In genomic region chr4:96073446-96073845, GRCh38 we compare ENCODE assay signal across 21 cellular contexts.
A peak's percentile ranks its signal among the peaks of the same experiment; 100 is the strongest.
DNase-seq lines count a peak whose midpoint lies in the region; ATAC-seq and TF ChIP-seq lines count a peak whose summit lies in the region.
"Had no signal": no experiment of that assay in that cellular context is flagged by ENCODE, and none has a peak within 500 bp of the region (broad histone marks: within the 10 kb centered on the region; RNA-seq: fewer than 3 reads in every experiment).

No MANE protein-coding gene starts in this region.

- H3K4me3 ChIP-seq in RWPE2 (ENCODE audit: severe bottlenecking): no peak overlapping the region
- H3K4me3 ChIP-seq in choroid plexus epithelial cell (ENCODE audit: low read depth, low read length): no peak overlapping the region
- H3K4me3 ChIP-seq: HAP-1 had no signal

- H3K4me1 ChIP-seq in RWPE2 (ENCODE audit: insufficient read depth, poor library complexity, severe bottlenecking): peaks cover 6% of the 10 kb centered on the region
- H3K4me1 ChIP-seq: HAP-1 had no signal

- no peaks in the 10 kb centered on the region for H3K9me3 ChIP-seq in RWPE2 (ENCODE audit: severe bottlenecking)
- H3K9me3 ChIP-seq: HAP-1 had no signal

- ATAC-seq in RWPE2 (ENCODE audit: low read depth) (peak; percentile 48; the same call in 2 of the 3 replicates), GM21360 (IDR thresholded peaks at IDR 0.05; ENCODE audit: unreplicated experiment) (no peak)
- ATAC-seq: SK-N-SH treated with all-trans-retinoic acid at 6 μM for 48 hours had no signal

- no peaks in the 10 kb centered on the region for H3K27me3 ChIP-seq in RWPE2 (ENCODE audit: insufficient read depth, poor library complexity, severe bottlenecking)

- no peaks in the 10 kb centered on the region for H3K36me3 Mint-ChIP-seq in activated CD4-positive, alpha-beta memory T cell treated with anti-CD3 and anti-CD28 coated beads, Interleukin-2, amount 10 ng/mL, durations not matched to agents 7 days and 5 days (ENCODE audit: low read depth)
- H3K36me3 Mint-ChIP-seq: CD14-positive monocyte, IgD-negative memory B cell had no signal

- DNase-seq in COLO829 (ENCODE audit: low spot score): peak; percentile 8
- DNase-seq in RWPE2 (ENCODE audit: low spot score): no peak
- DNase-seq in choroid plexus epithelial cell (ENCODE audit: low read depth): peak; percentile 17
- DNase-seq in stromal cell of bone marrow (ENCODE audit: low read depth): peak; percentile 18
- no peak for DNase-seq in activated CD4-positive, alpha-beta memory T cell treated with anti-CD3 and anti-CD28 coated beads, Interleukin-2, amount 10 ng/mL, durations not matched to agents 7 days and 5 days
- no peak for DNase-seq in HuH-7.5 (ENCODE audit: low spot score)
- DNase-seq: ACHN, DND-41, Karpas-422, MM.1S, NCI-H1092 treated with DMSO at 0.1 percent for 48 hours, NCI-H1694, NCI-H2107, NCI-H510A treated with DMSO at 0.1 percent for 48 hours, NCI-H774, SHP77 treated with DMSO at 0.1 percent for 48 hours had no signal

- no peaks in the 10 kb centered on the region for H3K36me3 ChIP-seq in RWPE2 (ENCODE audit: low read depth)
- H3K36me3 ChIP-seq: HAP-1 had no signal

- H3K9me3 Mint-ChIP-seq in activated CD4-positive, alpha-beta memory T cell treated with anti-CD3 and anti-CD28 coated beads, Interleukin-2, amount 10 ng/mL, durations not matched to agents 7 days and 5 days: no peaks in the 10 kb centered on the region

- POLR2A ChIA-PET in activated CD4-positive, alpha-beta memory T cell treated with anti-CD3 and anti-CD28 coated beads, Interleukin-2, amount 10 ng/mL, durations not matched to agents 7 days and 5 days (lab: Charles Lee): no interaction called here

- no peak overlapping the region for H3K4me3 Mint-ChIP-seq in activated CD4-positive, alpha-beta memory T cell treated with anti-CD3 and anti-CD28 coated beads, Interleukin-2, amount 10 ng/mL, durations not matched to agents 7 days and 5 days
- H3K4me3 Mint-ChIP-seq: CD14-positive monocyte, IgD-negative memory B cell had no signal

- TF ChIP-seq CTCF in RWPE2 (IDR thresholded peaks at IDR 0.05; ENCODE audit: poor library complexity, severe bottlenecking): no peak
- no peak for TF ChIP-seq CTCF in choroid plexus epithelial cell (conservative IDR thresholded peaks at IDR 0.05; ENCODE audit: low read depth, low read length)

- peak overlapping the region; percentile 41 for H3K27ac ChIP-seq in RWPE2 (ENCODE audit: poor library complexity, severe bottlenecking)

- H3K27ac Mint-ChIP-seq in activated CD4-positive, alpha-beta memory T cell treated with anti-CD3 and anti-CD28 coated beads, Interleukin-2, amount 10 ng/mL, durations not matched to agents 7 days and 5 days: no peak overlapping the region
- H3K27ac Mint-ChIP-seq: CD14-positive monocyte had no signal

- H3K4me1 Mint-ChIP-seq in activated CD4-positive, alpha-beta memory T cell treated with anti-CD3 and anti-CD28 coated beads, Interleukin-2, amount 10 ng/mL, durations not matched to agents 7 days and 5 days: no peaks in the 10 kb centered on the region
- H3K4me1 Mint-ChIP-seq: CD14-positive monocyte, IgD-negative memory B cell had no signal

- H3K27me3 Mint-ChIP-seq in activated CD4-positive, alpha-beta memory T cell treated with anti-CD3 and anti-CD28 coated beads, Interleukin-2, amount 10 ng/mL, durations not matched to agents 7 days and 5 days: no peaks in the 10 kb centered on the region
- H3K27me3 Mint-ChIP-seq: IgD-negative memory B cell had no signal

- CTCF ChIA-PET in activated CD4-positive, alpha-beta memory T cell treated with anti-CD3 and anti-CD28 coated beads, Interleukin-2, amount 10 ng/mL, durations not matched to agents 7 days and 5 days (lab: Charles Lee): no interaction called here

Comparison
In these comparisons a context has a peak if more than half of its experiments do, and no peak if none do; other contexts are left out.
1. DNase-seq: peak in COLO829 (single experiment), choroid plexus epithelial cell (single experiment) and stromal cell of bone marrow (single experiment); none in RWPE2 (single experiment), activated CD4-positive, alpha-beta memory T cell treated with anti-CD3 and anti-CD28 coated beads, Interleukin-2, amount 10 ng/mL, durations not matched to agents 7 days and 5 days (single experiment) and HuH-7.5 (single experiment).